In the genomic region with DNA sequence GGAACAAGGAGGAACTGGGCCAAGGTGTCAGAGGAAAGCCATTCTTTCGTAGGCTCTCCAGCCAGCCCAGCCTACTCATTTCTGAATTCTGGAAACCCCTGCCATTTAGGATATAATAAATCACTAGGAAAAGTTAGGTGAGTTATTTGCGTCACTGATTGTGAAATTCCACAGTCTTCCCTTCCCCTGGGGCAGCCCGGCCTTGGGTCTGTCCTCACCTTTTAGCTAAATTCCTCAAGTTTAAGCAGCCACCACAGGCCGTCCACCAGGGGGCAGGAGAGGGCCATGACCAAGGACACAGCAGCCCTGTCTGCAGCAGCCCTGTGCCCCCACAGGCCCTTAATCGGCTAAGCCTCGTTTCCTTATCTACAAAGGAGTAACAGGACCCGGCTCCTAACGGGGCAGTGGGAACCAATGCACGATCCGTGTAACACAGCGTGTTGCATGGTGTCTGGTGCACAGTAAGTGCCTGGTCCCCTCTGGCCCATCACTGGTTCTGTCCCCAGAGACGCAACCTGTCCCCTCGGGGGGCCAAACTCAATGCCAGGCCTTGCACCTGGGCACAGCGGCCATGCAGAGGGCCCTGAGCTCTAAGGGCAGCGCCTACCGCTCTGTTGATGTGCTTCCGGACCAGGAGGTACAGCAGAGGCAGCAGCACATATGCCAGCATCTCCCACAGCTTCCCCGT, we compare ENCODE assay signal across 8 cellular contexts. TPM values are rescaled to one million over a fixed set of nuclear protein-coding genes. Genes with fewer than 3 reads are reported as not detected.
DNase-seq lines count a peak whose midpoint lies in the region; ATAC-seq, FAIRE-seq and TF ChIP-seq lines count a peak whose summit lies in the region.

No MANE protein-coding gene starts in this region.

- no TSS peak for BruUV-seq in endothelial cell of umbilical vein (replicated peaks; lab: Mats Ljungman, UMichigan)

- dilution Hi-C loops in endothelial cell of umbilical vein (cut with MboI; ENCODE audit: extremely low pct_ligation_motif_present, low sequenced_read_pairs) = no loop called here

- POLR2A ChIA-PET in CD8-positive, alpha-beta T cell (lab: Charles Lee) = no interaction called here
- POLR2A ChIA-PET in endothelial cell of umbilical vein (lab: Charles Lee) = no interaction called here

- peak; percentile 89 for ATAC-seq in CD8-positive, alpha-beta T cell
- ATAC-seq in HG03139 (IDR thresholded peaks at IDR 0.05; ENCODE audit: unreplicated experiment) = peak; percentile 52
- no peak for ATAC-seq in HG03460 (IDR thresholded peaks at IDR 0.05; ENCODE audit: unreplicated experiment)

- peaks cover 17% of the 10 kb centered on the region for H3K36me3 Mint-ChIP-seq in CD8-positive, alpha-beta T cell

- peak; percentile 84 for TF ChIP-seq CTCF in CD8-positive, alpha-beta T cell (IDR thresholded peaks at IDR 0.05)
- peak; percentile 93 for TF ChIP-seq CTCF in endothelial cell of umbilical vein (IDR thresholded peaks at IDR 0.05; ENCODE audit: extremely low read depth in 1 of 2, insufficient read depth in 1 of 2, low read depth in 1 of 2, low read length in 2 of 2)

- no peaks in the 10 kb centered on the region for H3K4me1 ChIP-seq in CD8-positive, alpha-beta T cell (ENCODE audit: insufficient read depth, low read length)
- H3K4me1 ChIP-seq in NT2/D1 (ENCODE audit: insufficient read depth, insufficient read length) (peaks cover 5% of the 10 kb centered on the region), endothelial cell of umbilical vein (ENCODE audit: control insufficient read depth, extremely low read depth, insufficient read depth, low read length) (no peaks in the 10 kb centered on the region)

- H3K27me3 Mint-ChIP-seq in CD8-positive, alpha-beta T cell (ENCODE audit: low read depth) = no peaks in the 10 kb centered on the region

- no peaks in the 10 kb centered on the region for H3K9me1 ChIP-seq in endothelial cell of umbilical vein (replicated peaks; ENCODE audit: control insufficient read depth, extremely low read depth, insufficient read depth, low read length)

- peak; percentile 97 for FAIRE-seq in endothelial cell of umbilical vein (lab: Jason Lieb, UNC)

- CTCF ChIA-PET in CD8-positive, alpha-beta T cell (lab: Charles Lee) = interaction anchor here (0.6 to 6.7 kb wide), 30 partner anchors 9 to 380 kb away, joined by 3 to 68 read pairs (median 4); a partner anchor contains a TSS
- CTCF ChIA-PET in endothelial cell of umbilical vein (lab: Charles Lee) = interaction anchor here (0.5 to 4.7 kb wide), 52 partner anchors 10 to 764 kb away, joined by 3 to 84 read pairs (median 5); a partner anchor contains a TSS

- H3K36me3 ChIP-seq in CD8-positive, alpha-beta T cell (ENCODE audit: insufficient read depth, low read length) = no peaks in the 10 kb centered on the region
- H3K36me3 ChIP-seq in NT2/D1 (ENCODE audit: insufficient read depth, insufficient read length, low read length) = no peaks in the 10 kb centered on the region
- no peaks in the 10 kb centered on the region for H3K36me3 ChIP-seq in endothelial cell of umbilical vein (ENCODE audit: control insufficient read depth in 2 of 2, extremely low read depth in 1 of 2, insufficient read depth in 2 of 2, low read length in 2 of 2)

- H4K20me1 ChIP-seq in endothelial cell of umbilical vein (replicated peaks; ENCODE audit: control insufficient read depth, extremely low read depth, insufficient read depth, low read length) = no peaks in the 10 kb centered on the region

- no peaks in the 10 kb centered on the region for H3K9me3 ChIP-seq in CD8-positive, alpha-beta T cell (ENCODE audit: low read length)
- H3K9me3 ChIP-seq in NT2/D1 (ENCODE audit: insufficient read depth, low read length) = no peaks in the 10 kb centered on the region
- no peaks in the 10 kb centered on the region for H3K9me3 ChIP-seq in endothelial cell of umbilical vein (replicated peaks; ENCODE audit: control insufficient read depth, insufficient read depth, low read length)

- intact Hi-C loops in CD8-positive, alpha-beta T cell (cut with DNase I, micrococcal nuclease) = loop anchor here (1.0 kb wide), 3 partner anchors 18 to 380 kb away; a partner anchor contains a TSS
- intact Hi-C loops in endothelial cell of umbilical vein (cut with micrococcal nuclease) = loop anchor here (1.0 kb wide), 2 partner anchors 85 to 139 kb away; no protein-coding TSS in a partner anchor

- no peak overlapping the region for H2AFZ ChIP-seq in endothelial cell of umbilical vein (ENCODE audit: low read depth, low read length)

- peak overlapping the region; percentile 28 for H3K9ac ChIP-seq in NT2/D1 (ENCODE audit: insufficient read length, low read depth)
- H3K9ac ChIP-seq in endothelial cell of umbilical vein (replicated peaks; ENCODE audit: extremely low read depth, insufficient read depth, low read length) = no peak overlapping the region

- no peaks in the 10 kb centered on the region for H3K79me2 ChIP-seq in endothelial cell of umbilical vein (ENCODE audit: control insufficient read depth, insufficient read depth, low read length)

- TF ChIP-seq POLR2A in endothelial cell of umbilical vein (IDR thresholded peaks at IDR 0.05; ENCODE audit: low read depth, low read length) = no peak

- H3K4me2 ChIP-seq in endothelial cell of umbilical vein (ENCODE audit: insufficient read depth, low read length) = no peak overlapping the region

- no peaks in the 10 kb centered on the region for H3K4me1 Mint-ChIP-seq in CD8-positive, alpha-beta T cell (ENCODE audit: low read depth)

- H3K27ac Mint-ChIP-seq in CD8-positive, alpha-beta T cell = no peak overlapping the region

- no peak overlapping the region for H3K4me3 ChIP-seq in CD8-positive, alpha-beta T cell (ENCODE audit: low read depth, low read length)
- H3K4me3 ChIP-seq in NT2/D1 (ENCODE audit: insufficient read length, low read depth) (no peak overlapping the region), endothelial cell of umbilical vein (replicated peaks in 1 of 3; ENCODE audit: insufficient read depth in 1 of 3, low read depth in 1 of 3, low read length in 3 of 3) (no peak overlapping the region)

- no peak overlapping the region for H3K4me3 Mint-ChIP-seq in CD8-positive, alpha-beta T cell

- no peaks in the 10 kb centered on the region for H3K27me3 ChIP-seq in CD8-positive, alpha-beta T cell (ENCODE audit: insufficient read depth, low read length)
- H3K27me3 ChIP-seq in NT2/D1 (ENCODE audit: insufficient read depth, insufficient read length) (no peaks in the 10 kb centered on the region), endothelial cell of umbilical vein (ENCODE audit: control insufficient read depth in 2 of 2, insufficient read depth in 2 of 2, low read length in 2 of 2) (no peaks in the 10 kb centered on the region)

- no peaks in the 10 kb centered on the region for H3K9me3 Mint-ChIP-seq in CD8-positive, alpha-beta T cell

- H3K27ac ChIP-seq in CD8-positive, alpha-beta T cell (ENCODE audit: low read depth, low read length) = no peak overlapping the region
- H3K27ac ChIP-seq in endothelial cell of umbilical vein (ENCODE audit: insufficient read depth, low read depth, low read length) = no peak overlapping the region

- peak; percentile 72 to 89 (median 86) for DNase-seq in CD8-positive, alpha-beta T cell
- peak; percentile 83 for DNase-seq in NT2/D1 (ENCODE audit: low read depth, low spot score)
- DNase-seq in activated CD8-positive, alpha-beta memory T cell treated with anti-CD3 and anti-CD28 coated beads, Interleukin-2, amount 50 U/mL, for 1 hour (ENCODE audit: extremely low read depth) = peak; percentile 72
- DNase-seq in endothelial cell of umbilical vein (ENCODE audit: low read depth, low spot score) = peak; percentile 85
- peak; percentile 84 for DNase-seq in midbrain (lab: John Stamatoyannopoulos, UW)
- DNase-seq in stimulated activated CD8-positive, alpha-beta memory T cell treated with anti-CD3 and anti-CD28 coated beads, Interleukin-2, amount 100 ng/mL, for 48 hours (ENCODE audit: low read depth in 2 of 2) = peak; percentile 81

TF ChIP-seq in endothelial cell of umbilical vein, 7 proteins besides CTCF, POLR2A, EP300 and RAD21:
- TF ChIP-seq FOS (IDR thresholded peaks at IDR 0.05; ENCODE audit: borderline replicate concordance, insufficient read depth, low read length) = no peak

RNA-seq across cellular contexts. Expression of a gene that starts 18.1 kb away (rescaled TPM):
- total RNA-seq in CD8-positive, alpha-beta T cell = 1 to 10 TPM; 1.9 to 2.9 TPM
- total RNA-seq in endothelial cell of umbilical vein = 5.2 and 6.5 TPM in 2 replicates
- 1.0 and 1.2 TPM in 2 replicates for polyA plus RNA-seq in endothelial cell of umbilical vein
- 0.96 and 1.0 TPM in 2 replicates for polyA plus RNA-seq in endothelial cell of umbilical vein (2011; cell fraction: cytosol; rRNA removed)
- 1.3 and 1.8 TPM in 2 replicates for polyA plus RNA-seq in endothelial cell of umbilical vein (2011; cell fraction: nucleus; rRNA removed)
- polyA plus RNA-seq in endothelial cell of umbilical vein (2012) = 2.9 and 6.9 TPM in 2 replicates
- 1.4 and 1.9 TPM in 2 replicates for polyA minus RNA-seq in endothelial cell of umbilical vein
- 7.7 TPM for polyA minus RNA-seq in endothelial cell of umbilical vein (2011; cell fraction: cytosol; rRNA and poly(A)+ RNA removed)
- 1.4 and 1.5 TPM in 2 replicates for polyA minus RNA-seq in endothelial cell of umbilical vein (2011; cell fraction: nucleus; rRNA and poly(A)+ RNA removed)

RNA-seq across cellular contexts. Expression of a gene that starts 41.4 kb away (rescaled TPM):
- not detected for total RNA-seq in CD8-positive, alpha-beta T cell
- not detected in 2 replicates for total RNA-seq in endothelial cell of umbilical vein
- polyA plus RNA-seq in endothelial cell of umbilical vein = not detected in 2 replicates
- not detected in 2 replicates for polyA plus RNA-seq in endothelial cell of umbilical vein (2011; cell fraction: cytosol; rRNA removed)
- not detected in 2 replicates for polyA plus RNA-seq in endothelial cell of umbilical vein (2011; cell fraction: nucleus; rRNA removed)
- polyA plus RNA-seq in endothelial cell of umbilical vein (2012) = not detected in 2 replicates
- not detected in 2 replicates for polyA minus RNA-seq in endothelial cell of umbilical vein
- not detected for polyA minus RNA-seq in endothelial cell of umbilical vein (2011; cell fraction: cytosol; rRNA and poly(A)+ RNA removed)
- not detected in 2 replicates for polyA minus RNA-seq in endothelial cell of umbilical vein (2011; cell fraction: nucleus; rRNA and poly(A)+ RNA removed)
